29 cellular contexts compared by ENCODE assay signal in genomic region chr1:236837115-236837514, GRCh38.
"Had no signal": no experiment of that assay in that cellular context is flagged by ENCODE, and none has a peak within 500 bp of the region (broad histone marks: within the 10 kb centered on the region; RNA-seq: fewer than 3 reads in every experiment).

No MANE protein-coding gene starts in this region.

- H3K4me1 Mint-ChIP-seq: brain, WTC11 had no signal

- H3K27me3 ChIP-seq: ascending aorta, breast epithelium, cardiac muscle cell, colonic mucosa, dorsolateral prefrontal cortex had no signal

- H3K27ac ChIP-seq: ascending aorta, breast epithelium, colonic mucosa, dorsolateral prefrontal cortex had no signal

- H3K36me3 ChIP-seq: breast epithelium had no signal

- FAIRE-seq: frontal cortex had no signal

- H3K4me3 Mint-ChIP-seq: activated CD4-positive, alpha-beta memory T cell treated with anti-CD3 and anti-CD28 coated beads, Interleukin-2, amount 10 ng/mL, durations not matched to agents 7 days and 5 days; activated CD4-positive, alpha-beta T cell treated with anti-CD3 and anti-CD28 coated beads, Interleukin-2, amount 10 ng/mL, durations not matched to agents 7 days and 5 days; activated naive CD8-positive, alpha-beta T cell; activated T-cell treated with anti-CD3 and anti-CD28 coated beads, Interleukin-2, amount 50 U/mL, for 24 hours; activated T-cell treated with anti-CD3 and anti-CD28 coated beads, Interleukin-2, amount 50 U/mL, for 72 hours; brain; endodermal cell; WTC11 had no signal

- ATAC-seq: activated T-cell treated with anti-CD3 and anti-CD28 coated beads, Interleukin-2, amount 50 U/mL, for 72 hours; esophagus mucosa; WTC11 had no signal

- H3K9me3 ChIP-seq: ascending aorta, breast epithelium, colonic mucosa had no signal

- DNase-seq: activated CD4-positive, alpha-beta memory T cell treated with anti-CD3 and anti-CD28 coated beads, Interleukin-2, amount 10 ng/mL, durations not matched to agents 7 days and 5 days; activated CD4-positive, alpha-beta T cell treated with anti-CD3 and anti-CD28 coated beads for 1 hour; activated CD4-positive, alpha-beta T cell treated with anti-CD3 and anti-CD28 coated beads for 4 hours; activated CD4-positive, alpha-beta T cell treated with anti-CD3 and anti-CD28 coated beads, Interleukin-2, amount 10 ng/mL, durations not matched to agents 7 days and 5 days; activated CD4-positive, alpha-beta T cell treated with anti-CD3 and anti-CD28 coated beads, Interleukin-2, amount 50 U/mL, for 4 hours; activated CD8-positive, alpha-beta memory T cell treated with anti-CD3 and anti-CD28 coated beads, Interleukin-2, amount 50 U/mL, for 48 hours; activated gamma-delta T cell; activated naive CD4-positive, alpha-beta T cell treated with anti-CD3 and anti-CD28 coated beads, Interleukin-2, amount 50 U/mL, for 16 hours; activated naive CD4-positive, alpha-beta T cell treated with Interleukin-2 at 50 U/mL for 16 hours; activated T-cell treated with anti-CD3 and anti-CD28 coated beads for 4 hours; activated T-cell treated with anti-CD3 and anti-CD28 coated beads, Interleukin-2, amount 50 U/mL, for 24 hours; activated T-cell treated with anti-CD3 and anti-CD28 coated beads, Interleukin-2, amount 50 U/mL, for 72 hours; central memory CD4-positive, alpha-beta T cell; cerebellar nuclear complex; colonic mucosa; dorsolateral prefrontal cortex; effector memory CD4-positive, alpha-beta T cell; endodermal cell; foreskin fibroblast; head of caudate nucleus; T-helper 2 cell had no signal

- H3K27ac Mint-ChIP-seq: activated CD4-positive, alpha-beta memory T cell treated with anti-CD3 and anti-CD28 coated beads, Interleukin-2, amount 10 ng/mL, durations not matched to agents 7 days and 5 days; activated CD4-positive, alpha-beta T cell treated with anti-CD3 and anti-CD28 coated beads, Interleukin-2, amount 10 ng/mL, durations not matched to agents 7 days and 5 days; activated naive CD8-positive, alpha-beta T cell; activated T-cell treated with anti-CD3 and anti-CD28 coated beads, Interleukin-2, amount 50 U/mL, for 24 hours; brain; endodermal cell; WTC11 had no signal

- H3K4me3 ChIP-seq: ascending aorta, breast epithelium, cardiac muscle cell, colonic mucosa, dorsolateral prefrontal cortex had no signal

- H3K27me3 Mint-ChIP-seq: activated CD4-positive, alpha-beta memory T cell treated with anti-CD3 and anti-CD28 coated beads, Interleukin-2, amount 10 ng/mL, durations not matched to agents 7 days and 5 days; activated CD4-positive, alpha-beta T cell treated with anti-CD3 and anti-CD28 coated beads, Interleukin-2, amount 10 ng/mL, durations not matched to agents 7 days and 5 days; activated naive CD8-positive, alpha-beta T cell; activated T-cell treated with anti-CD3 and anti-CD28 coated beads, Interleukin-2, amount 50 U/mL, for 24 hours; brain had no signal

- H3K4me1 ChIP-seq: ascending aorta, breast epithelium, colonic mucosa had no signal

- H3K9me3 Mint-ChIP-seq: activated CD4-positive, alpha-beta memory T cell treated with anti-CD3 and anti-CD28 coated beads, Interleukin-2, amount 10 ng/mL, durations not matched to agents 7 days and 5 days; activated CD4-positive, alpha-beta T cell treated with anti-CD3 and anti-CD28 coated beads, Interleukin-2, amount 10 ng/mL, durations not matched to agents 7 days and 5 days; activated T-cell treated with anti-CD3 and anti-CD28 coated beads, Interleukin-2, amount 50 U/mL, for 24 hours; activated T-cell treated with anti-CD3 and anti-CD28 coated beads, Interleukin-2, amount 50 U/mL, for 72 hours; brain; endodermal cell; WTC11 had no signal
